In the genomic region with DNA sequence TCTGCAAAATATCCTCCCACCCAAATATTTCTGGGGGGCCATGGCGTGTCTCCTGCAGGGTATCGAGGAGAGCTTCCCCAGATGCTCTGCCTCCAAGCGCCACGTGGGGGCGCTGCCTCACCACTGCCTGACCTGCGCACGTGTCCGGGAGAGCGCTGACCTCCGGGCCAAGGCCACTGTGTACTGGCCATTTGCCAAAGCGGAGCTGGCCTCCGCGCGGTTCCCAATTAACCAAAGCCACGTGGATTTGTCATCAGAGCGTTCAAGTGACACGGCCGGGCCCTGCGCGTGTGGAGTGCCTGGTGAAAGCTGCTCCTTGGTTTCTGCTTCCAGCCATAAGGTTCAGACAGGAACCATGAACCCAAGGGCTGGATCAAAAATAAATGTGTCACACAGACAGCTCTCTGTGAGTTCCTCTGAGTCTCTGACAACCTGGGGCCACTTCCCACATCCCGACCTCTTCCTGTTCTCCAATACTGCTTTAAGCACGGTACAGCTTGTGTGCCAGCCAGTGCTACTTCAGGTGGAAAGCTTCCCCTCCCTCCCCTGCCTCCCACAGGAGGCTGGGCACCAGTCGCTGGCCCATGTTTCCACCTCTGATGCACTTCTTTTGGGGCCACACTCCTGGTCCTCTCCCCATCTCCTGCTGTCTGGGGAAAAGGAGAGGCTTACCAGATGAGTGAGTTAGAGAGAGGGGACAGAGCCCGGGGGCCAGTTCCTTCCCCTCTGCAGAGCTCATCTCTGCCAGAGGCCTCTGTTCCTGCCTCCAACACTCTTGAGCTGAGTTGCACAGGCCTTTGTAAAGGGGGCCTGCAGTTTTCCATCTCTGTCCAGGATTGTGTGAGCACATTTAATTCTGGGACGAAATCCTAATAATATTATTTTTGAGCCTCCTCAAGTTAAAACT, we compare ENCODE assay signal across 1 cellular context.
TF ChIP-seq lines count a peak whose summit lies in the region.

No MANE protein-coding gene starts in this region.

TF ChIP-seq in HepG2, 621 proteins besides CTCF, POLR2A, EP300 and RAD21 (continued from another document and continues in another):
- TF ChIP-seq, protein P1, sequence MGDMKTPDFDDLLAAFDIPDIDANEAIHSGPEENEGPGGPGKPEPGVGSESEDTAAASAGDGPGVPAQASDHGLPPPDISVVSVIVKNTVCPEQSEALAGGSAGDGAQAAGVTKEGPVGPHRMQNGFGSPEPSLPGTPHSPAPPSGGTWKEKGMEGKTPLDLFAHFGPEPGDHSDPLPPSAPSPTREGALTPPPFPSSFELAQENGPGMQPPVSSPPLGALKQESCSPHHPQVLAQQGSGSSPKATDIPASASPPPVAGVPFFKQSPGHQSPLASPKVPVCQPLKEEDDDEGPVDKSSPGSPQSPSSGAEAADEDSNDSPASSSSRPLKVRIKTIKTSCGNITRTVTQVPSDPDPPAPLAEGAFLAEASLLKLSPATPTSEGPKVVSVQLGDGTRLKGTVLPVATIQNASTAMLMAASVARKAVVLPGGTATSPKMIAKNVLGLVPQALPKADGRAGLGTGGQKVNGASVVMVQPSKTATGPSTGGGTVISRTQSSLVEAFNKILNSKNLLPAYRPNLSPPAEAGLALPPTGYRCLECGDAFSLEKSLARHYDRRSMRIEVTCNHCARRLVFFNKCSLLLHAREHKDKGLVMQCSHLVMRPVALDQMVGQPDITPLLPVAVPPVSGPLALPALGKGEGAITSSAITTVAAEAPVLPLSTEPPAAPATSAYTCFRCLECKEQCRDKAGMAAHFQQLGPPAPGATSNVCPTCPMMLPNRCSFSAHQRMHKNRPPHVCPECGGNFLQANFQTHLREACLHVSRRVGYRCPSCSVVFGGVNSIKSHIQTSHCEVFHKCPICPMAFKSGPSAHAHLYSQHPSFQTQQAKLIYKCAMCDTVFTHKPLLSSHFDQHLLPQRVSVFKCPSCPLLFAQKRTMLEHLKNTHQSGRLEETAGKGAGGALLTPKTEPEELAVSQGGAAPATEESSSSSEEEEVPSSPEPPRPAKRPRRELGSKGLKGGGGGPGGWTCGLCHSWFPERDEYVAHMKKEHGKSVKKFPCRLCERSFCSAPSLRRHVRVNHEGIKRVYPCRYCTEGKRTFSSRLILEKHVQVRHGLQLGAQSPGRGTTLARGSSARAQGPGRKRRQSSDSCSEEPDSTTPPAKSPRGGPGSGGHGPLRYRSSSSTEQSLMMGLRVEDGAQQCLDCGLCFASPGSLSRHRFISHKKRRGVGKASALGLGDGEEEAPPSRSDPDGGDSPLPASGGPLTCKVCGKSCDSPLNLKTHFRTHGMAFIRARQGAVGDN (CRISPR knock-in tag; IDR thresholded peaks at IDR 0.05) = peak; percentile 85
- TF ChIP-seq SETDB1 (CRISPR knock-in tag; IDR thresholded peaks at IDR 0.05; ENCODE audit: borderline replicate concordance) = no peak
- TF ChIP-seq SP2 (CRISPR knock-in tag; IDR thresholded peaks at IDR 0.05) = no peak
- no peak for TF ChIP-seq U2AF1 (optimal IDR thresholded peaks at IDR 0.05; ENCODE audit: low read depth, low read length)
- TF ChIP-seq ZNF572 (CRISPR knock-in tag; IDR thresholded peaks at IDR 0.05) = 0 out of 2 replicates have a peak, but pooled peaks have one; percentile 22
- no peak for TF ChIP-seq ZBTB7B (CRISPR knock-in tag; IDR thresholded peaks at IDR 0.05)
- no peak for TF ChIP-seq HNF1A (IDR thresholded peaks at IDR 0.05; ENCODE audit: low read depth)
- TF ChIP-seq HNF1A (CRISPR knock-in tag; IDR thresholded peaks at IDR 0.05; ENCODE audit: borderline replicate concordance) = peak; percentile 60; the same call in 1 of the 2 replicates
- peak; percentile 65; the same call in 1 of the 2 replicates for TF ChIP-seq MXD1 (CRISPR knock-in tag; IDR thresholded peaks at IDR 0.05)
- no peak for TF ChIP-seq GPN1 (CRISPR knock-in tag; IDR thresholded peaks at IDR 0.05; ENCODE audit: borderline replicate concordance)
- no peak for TF ChIP-seq ZZZ3 (CRISPR knock-in tag; IDR thresholded peaks at IDR 0.05; ENCODE audit: borderline replicate concordance)
- TF ChIP-seq, protein P2, sequence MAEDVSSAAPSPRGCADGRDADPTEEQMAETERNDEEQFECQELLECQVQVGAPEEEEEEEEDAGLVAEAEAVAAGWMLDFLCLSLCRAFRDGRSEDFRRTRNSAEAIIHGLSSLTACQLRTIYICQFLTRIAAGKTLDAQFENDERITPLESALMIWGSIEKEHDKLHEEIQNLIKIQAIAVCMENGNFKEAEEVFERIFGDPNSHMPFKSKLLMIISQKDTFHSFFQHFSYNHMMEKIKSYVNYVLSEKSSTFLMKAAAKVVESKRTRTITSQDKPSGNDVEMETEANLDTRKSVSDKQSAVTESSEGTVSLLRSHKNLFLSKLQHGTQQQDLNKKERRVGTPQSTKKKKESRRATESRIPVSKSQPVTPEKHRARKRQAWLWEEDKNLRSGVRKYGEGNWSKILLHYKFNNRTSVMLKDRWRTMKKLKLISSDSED (CRISPR knock-in tag; IDR thresholded peaks at IDR 0.05) = no peak
- TF ChIP-seq KMT2A (CRISPR knock-in tag; IDR thresholded peaks at IDR 0.05) = no peak
- TF ChIP-seq MBD4 (IDR thresholded peaks at IDR 0.05; ENCODE audit: borderline replicate concordance, low read length) = no peak
- no peak for TF ChIP-seq KLF11 (CRISPR knock-in tag; IDR thresholded peaks at IDR 0.05)
- peak; percentile 80 for TF ChIP-seq ARNT2 (CRISPR knock-in tag; IDR thresholded peaks at IDR 0.05; ENCODE audit: low read depth)
- TF ChIP-seq ZNF773 (CRISPR knock-in tag; IDR thresholded peaks at IDR 0.05; ENCODE audit: borderline replicate concordance) = no peak; the same call in 1 of the 2 replicates
- TF ChIP-seq, protein P3, sequence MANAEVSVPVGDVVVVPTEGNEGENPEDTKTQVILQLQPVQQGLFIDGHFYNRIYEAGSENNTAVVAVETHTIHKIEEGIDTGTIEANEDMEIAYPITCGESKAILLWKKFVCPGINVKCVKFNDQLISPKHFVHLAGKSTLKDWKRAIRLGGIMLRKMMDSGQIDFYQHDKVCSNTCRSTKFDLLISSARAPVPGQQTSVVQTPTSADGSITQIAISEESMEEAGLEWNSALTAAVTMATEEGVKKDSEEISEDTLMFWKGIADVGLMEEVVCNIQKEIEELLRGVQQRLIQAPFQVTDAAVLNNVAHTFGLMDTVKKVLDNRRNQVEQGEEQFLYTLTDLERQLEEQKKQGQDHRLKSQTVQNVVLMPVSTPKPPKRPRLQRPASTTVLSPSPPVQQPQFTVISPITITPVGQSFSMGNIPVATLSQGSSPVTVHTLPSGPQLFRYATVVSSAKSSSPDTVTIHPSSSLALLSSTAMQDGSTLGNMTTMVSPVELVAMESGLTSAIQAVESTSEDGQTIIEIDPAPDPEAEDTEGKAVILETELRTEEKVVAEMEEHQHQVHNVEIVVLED (CRISPR knock-in tag; IDR thresholded peaks at IDR 0.05; ENCODE audit: borderline replicate concordance) = peak; percentile 21; the same call in 1 of the 2 replicates
- TF ChIP-seq MAF1 (CRISPR knock-in tag; IDR thresholded peaks at IDR 0.05; ENCODE audit: borderline replicate concordance) = no peak
- no peak for TF ChIP-seq RBM22 (optimal IDR thresholded peaks at IDR 0.05; ENCODE audit: low read length)
- TF ChIP-seq, protein P4, sequence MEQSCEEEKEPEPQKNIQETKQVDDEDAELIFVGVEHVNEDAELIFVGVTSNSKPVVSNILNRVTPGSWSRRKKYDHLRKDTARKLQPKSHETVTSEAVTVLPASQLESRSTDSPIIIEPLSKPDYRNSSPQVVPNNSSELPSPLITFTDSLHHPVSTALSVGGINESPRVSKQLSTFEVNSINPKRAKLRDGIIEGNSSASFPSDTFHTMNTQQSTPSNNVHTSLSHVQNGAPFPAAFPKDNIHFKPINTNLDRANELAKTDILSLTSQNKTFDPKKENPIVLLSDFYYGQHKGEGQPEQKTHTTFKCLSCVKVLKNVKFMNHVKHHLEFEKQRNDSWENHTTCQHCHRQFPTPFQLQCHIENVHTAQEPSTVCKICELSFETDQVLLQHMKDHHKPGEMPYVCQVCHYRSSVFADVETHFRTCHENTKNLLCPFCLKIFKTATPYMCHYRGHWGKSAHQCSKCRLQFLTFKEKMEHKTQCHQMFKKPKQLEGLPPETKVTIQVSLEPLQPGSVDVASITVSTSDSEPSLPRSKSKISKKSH (CRISPR knock-in tag; IDR thresholded peaks at IDR 0.05; ENCODE audit: borderline replicate concordance) = peak; percentile 79
- no peak for TF ChIP-seq ZNF652 (CRISPR knock-in tag; IDR thresholded peaks at IDR 0.05; ENCODE audit: borderline replicate concordance, low read depth)
- peak; percentile 34; the same call in 1 of the 2 replicates for TF ChIP-seq CREB1 (IDR thresholded peaks at IDR 0.05)
- TF ChIP-seq CREB1 (CRISPR knock-in tag; IDR thresholded peaks at IDR 0.05) = no peak; the same call in 1 of the 2 replicates
- TF ChIP-seq, protein P5, sequence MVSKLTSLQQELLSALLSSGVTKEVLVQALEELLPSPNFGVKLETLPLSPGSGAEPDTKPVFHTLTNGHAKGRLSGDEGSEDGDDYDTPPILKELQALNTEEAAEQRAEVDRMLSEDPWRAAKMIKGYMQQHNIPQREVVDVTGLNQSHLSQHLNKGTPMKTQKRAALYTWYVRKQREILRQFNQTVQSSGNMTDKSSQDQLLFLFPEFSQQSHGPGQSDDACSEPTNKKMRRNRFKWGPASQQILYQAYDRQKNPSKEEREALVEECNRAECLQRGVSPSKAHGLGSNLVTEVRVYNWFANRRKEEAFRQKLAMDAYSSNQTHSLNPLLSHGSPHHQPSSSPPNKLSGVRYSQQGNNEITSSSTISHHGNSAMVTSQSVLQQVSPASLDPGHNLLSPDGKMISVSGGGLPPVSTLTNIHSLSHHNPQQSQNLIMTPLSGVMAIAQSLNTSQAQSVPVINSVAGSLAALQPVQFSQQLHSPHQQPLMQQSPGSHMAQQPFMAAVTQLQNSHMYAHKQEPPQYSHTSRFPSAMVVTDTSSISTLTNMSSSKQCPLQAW (CRISPR knock-in tag; IDR thresholded peaks at IDR 0.05) = peak; percentile 89; the same call in 1 of the 2 replicates
- TF ChIP-seq ZNF207 (IDR thresholded peaks at IDR 0.05; ENCODE audit: borderline replicate concordance) = no peak
- TF ChIP-seq ZIK1 (CRISPR knock-in tag; IDR thresholded peaks at IDR 0.05; ENCODE audit: borderline replicate concordance, low read depth) = peak; percentile 51; the same call in 1 of the 2 replicates
- TF ChIP-seq NFE2L1 (CRISPR knock-in tag; IDR thresholded peaks at IDR 0.05; ENCODE audit: borderline replicate concordance) = no peak
- no peak for TF ChIP-seq NFAT5 (CRISPR knock-in tag; IDR thresholded peaks at IDR 0.05)
- TF ChIP-seq JARID2 (CRISPR knock-in tag; IDR thresholded peaks at IDR 0.05; ENCODE audit: insufficient replicate concordance) = no peak
- TF ChIP-seq GATA4 (IDR thresholded peaks at IDR 0.05; ENCODE audit: borderline replicate concordance, low read depth) = no peak
- TF ChIP-seq KLF12 (CRISPR knock-in tag; IDR thresholded peaks at IDR 0.05; ENCODE audit: borderline replicate concordance) = no peak
- TF ChIP-seq ZNF703 (CRISPR knock-in tag; IDR thresholded peaks at IDR 0.05; ENCODE audit: borderline replicate concordance) = no peak
